16 cellular contexts compared by ENCODE assay signal in the genomic region with DNA sequence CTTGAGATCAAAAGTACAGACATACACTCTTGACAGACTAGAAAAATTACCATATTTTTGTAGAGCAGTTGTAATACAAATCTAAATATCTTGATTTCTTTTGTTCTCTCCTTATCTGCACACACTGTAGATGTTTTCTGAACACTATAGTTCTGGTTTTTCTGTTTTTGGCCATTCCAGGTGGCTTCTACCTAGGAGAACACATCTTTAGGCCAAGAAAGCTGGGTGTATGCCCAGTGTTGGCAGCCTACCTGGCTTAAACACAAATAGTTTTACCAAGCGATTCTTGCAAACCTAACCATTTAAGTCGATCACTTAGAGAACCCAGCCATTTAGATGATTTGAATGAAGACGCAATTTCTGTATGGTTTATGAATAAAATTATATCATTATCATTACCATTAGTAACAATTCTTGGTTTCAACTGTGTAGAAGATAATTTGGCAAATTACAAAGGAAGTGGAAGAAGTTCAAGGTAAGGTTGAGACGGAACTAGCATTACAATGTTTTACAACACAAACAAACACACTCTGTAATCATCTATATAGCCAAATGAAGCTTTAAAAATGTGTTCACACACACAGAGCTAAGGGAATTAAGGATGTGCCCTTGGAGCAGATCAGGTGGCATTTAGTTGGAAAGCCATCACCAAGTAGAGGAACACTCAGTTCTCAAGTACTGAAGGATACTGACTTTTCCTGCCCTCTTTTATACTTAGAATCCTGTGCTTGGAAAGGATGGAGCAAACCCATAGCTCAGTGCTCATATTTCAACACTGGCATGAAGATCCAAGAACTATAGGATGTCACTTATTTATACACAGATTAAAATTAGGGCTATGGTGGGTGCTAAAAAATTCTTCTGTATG. TPM values are rescaled to one million over a fixed set of nuclear protein-coding genes. Genes with fewer than 3 reads are reported as not detected.
DNase-seq lines count a peak whose midpoint lies in the region; ATAC-seq and TF ChIP-seq lines count a peak whose summit lies in the region.
"Had no signal": no experiment of that assay in that cellular context is flagged by ENCODE, and none has a peak within 500 bp of the region (broad histone marks: within the 10 kb centered on the region; RNA-seq: fewer than 3 reads in every experiment).

No MANE protein-coding gene starts in this region.

- peaks cover 34% of the 10 kb centered on the region for H3K4me1 ChIP-seq in psoas muscle
- H3K4me1 ChIP-seq in left lung: no peaks in the 10 kb centered on the region
- H3K4me1 ChIP-seq: A549, Caco-2, HAP-1 had no signal

- H3K36me3 ChIP-seq in psoas muscle (ENCODE audit: insufficient read depth in 1 of 2, low read depth in 1 of 2) (peaks cover 0 to 6% of the 10 kb centered on the region in 2 donors), left lung (peaks cover 0 to 14% of the 10 kb centered on the region in 2 donors)
- H3K36me3 ChIP-seq: HAP-1 had no signal

- H3K27ac Mint-ChIP-seq in activated T-cell treated with anti-CD3 and anti-CD28 coated beads, Interleukin-2, amount 50 U/mL, for 72 hours: peak overlapping the region; percentile 54
- H3K27ac Mint-ChIP-seq: CD4-positive, alpha-beta T cell had no signal

- no peaks in the 10 kb centered on the region for H3K27me3 Mint-ChIP-seq in activated T-cell treated with anti-CD3 and anti-CD28 coated beads, Interleukin-2, amount 50 U/mL, for 72 hours (ENCODE audit: low read depth)
- H3K27me3 Mint-ChIP-seq: CD4-positive, alpha-beta T cell had no signal

- no peaks in the 10 kb centered on the region for H3K36me3 Mint-ChIP-seq in activated T-cell treated with anti-CD3 and anti-CD28 coated beads, Interleukin-2, amount 50 U/mL, for 72 hours (ENCODE audit: insufficient read depth in 2 of 2)

- no peaks in the 10 kb centered on the region for H3K9me3 Mint-ChIP-seq in activated T-cell treated with anti-CD3 and anti-CD28 coated beads, Interleukin-2, amount 50 U/mL, for 72 hours
- H3K9me3 Mint-ChIP-seq: CD4-positive, alpha-beta T cell had no signal

- no peak for TF ChIP-seq CTCF in psoas muscle (IDR thresholded peaks at IDR 0.05)
- TF ChIP-seq CTCF in left lung (IDR thresholded peaks at IDR 0.05): no peak

- H3K4me3 Mint-ChIP-seq in activated T-cell treated with anti-CD3 and anti-CD28 coated beads, Interleukin-2, amount 50 U/mL, for 72 hours: no peak overlapping the region
- H3K4me3 Mint-ChIP-seq: CD4-positive, alpha-beta T cell had no signal

- no peak for ATAC-seq in activated T-cell treated with anti-CD3 and anti-CD28 coated beads, Interleukin-2, amount 50 U/mL, for 72 hours (replicated peaks in 1 of 2)
- peak in 1 of 4 donors; percentile 63 for ATAC-seq in psoas muscle
- no peak for ATAC-seq in GM18867 (IDR thresholded peaks at IDR 0.05; ENCODE audit: unreplicated experiment)
- ATAC-seq in left lung: no peak
- ATAC-seq: A549, GM12878 had no signal

- H3K4me3 ChIP-seq in psoas muscle (no peak overlapping the region), left lung (no peak overlapping the region)
- H3K4me3 ChIP-seq: A549, GM12878, HAP-1 had no signal

- peak overlapping the region; percentile 38 for H3K27ac ChIP-seq in psoas muscle
- no peak overlapping the region for H3K27ac ChIP-seq in left lung
- H3K27ac ChIP-seq: 22Rv1, A549 had no signal

- 41 to 67% (median 55%) methylated on average over 4 of the region's 4 CpGs for WGBS in psoas muscle, 3 donors

- DNase-seq in activated T-cell treated with anti-CD3 and anti-CD28 coated beads, Interleukin-2, amount 50 U/mL, for 72 hours: no peak
- no peak for DNase-seq in activated T-cell treated with anti-CD3 and anti-CD28 coated beads for 4 hours
- DNase-seq in cerebellum (ENCODE audit: low spot score): peak; percentile 80
- no peak for DNase-seq in psoas muscle
- DNase-seq in left lung: no peak
- DNase-seq in DMS53 (lab: John Stamatoyannopoulos, UW): no peak
- DNase-seq: AML-193; Caco-2; CD4-positive, alpha-beta T cell; DMS79; GF-D8 had no signal

- intact Hi-C loops in psoas muscle (cut with DNase I): no loop called here
- intact Hi-C loops in left lung (cut with DNase I): no loop called here

- H3K9me3 ChIP-seq in psoas muscle: no peaks in the 10 kb centered on the region
- no peaks in the 10 kb centered on the region for H3K9me3 ChIP-seq in left lung
- H3K9me3 ChIP-seq: A549, Caco-2, HAP-1 had no signal

- no peaks in the 10 kb centered on the region for H3K4me1 Mint-ChIP-seq in activated T-cell treated with anti-CD3 and anti-CD28 coated beads, Interleukin-2, amount 50 U/mL, for 72 hours (ENCODE audit: low read depth)

- no peaks in the 10 kb centered on the region for H3K27me3 ChIP-seq in psoas muscle (ENCODE audit: insufficient read depth in 3 of 3, low read length in 2 of 3)
- no peaks in the 10 kb centered on the region for H3K27me3 ChIP-seq in left lung

RNA-seq across cellular contexts. Expression of gene ERCC5, which starts 36.2 kb away (rescaled TPM):
- 10 to 100 TPM; 84.7 to 85.8 TPM for total RNA-seq in activated T-cell treated with anti-CD3 and anti-CD28 coated beads, Interleukin-2, amount 50 U/mL, for 72 hours
- total RNA-seq in cerebellum (55.1 TPM), psoas muscle (10 to 100 TPM; 21.0 to 31.0 (median 27.4) TPM), left lung (10 to 100 TPM; 37.6 to 44.2 TPM)
- 10 to 100 TPM; 13.5 to 37.4 (median 23.3) TPM for polyA plus RNA-seq in psoas muscle
